26 cellular contexts compared by ENCODE assay signal in the genomic region with DNA sequence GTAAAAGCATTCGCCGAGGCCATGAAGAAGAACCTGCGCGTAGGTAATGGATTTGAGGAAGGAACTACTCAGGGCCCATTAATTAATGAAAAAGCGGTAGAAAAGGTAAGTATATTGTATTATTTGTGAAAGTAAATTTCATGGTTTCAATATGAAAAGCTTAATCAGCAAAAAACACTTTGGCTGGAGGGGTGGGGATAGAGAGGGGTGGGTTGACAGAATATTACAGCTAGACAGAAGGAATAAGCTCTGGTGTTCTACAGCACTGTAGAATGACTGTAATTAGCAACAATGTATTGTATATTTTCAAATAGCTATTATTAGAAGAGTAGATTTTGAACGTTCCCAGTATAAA. TPM values are rescaled to one million over a fixed set of nuclear protein-coding genes. Genes with fewer than 3 reads are reported as not detected.
DNase-seq lines count a peak whose midpoint lies in the region; ATAC-seq, FAIRE-seq and TF ChIP-seq lines count a peak whose summit lies in the region.
"Had no signal": no experiment of that assay in that cellular context is flagged by ENCODE, and none has a peak within 500 bp of the region (broad histone marks: within the 10 kb centered on the region; RNA-seq: fewer than 3 reads in every experiment).

No MANE protein-coding gene starts in this region.

- peaks cover 26% of the 10 kb centered on the region for H3K4me1 Mint-ChIP-seq in nephron progenitor cell
- H3K4me1 Mint-ChIP-seq in activated CD4-positive, alpha-beta memory T cell treated with anti-CD3 and anti-CD28 coated beads, Interleukin-2, amount 10 ng/mL, durations not matched to agents 7 days and 5 days, result peaks cover 5% of the 10 kb centered on the region

- no peaks in the 10 kb centered on the region for H3K27me3 ChIP-seq in K562 (ENCODE audit: control insufficient read depth in 2 of 2, insufficient read depth in 2 of 2, low read length in 2 of 2)
- H3K27me3 ChIP-seq: BE2C, sigmoid colon, upper lobe of left lung had no signal

- no peak for DNase-seq in A549 (ENCODE audit: low read depth in 1 of 2, low spot score in 1 of 2)
- DNase-seq in K562 (ENCODE audit: extremely low read depth in 1 of 4, low spot score in 3 of 4), result no peak
- no peak for DNase-seq in nephron progenitor cell
- DNase-seq in HT-29 (ENCODE audit: low spot score), result no peak
- no peak for DNase-seq in epidermal melanocyte (ENCODE audit: insufficient read length, low spot score)
- no peak for DNase-seq in GM03348 (ENCODE audit: low spot score)
- no peak for DNase-seq in activated CD4-positive, alpha-beta memory T cell treated with anti-CD3 and anti-CD28 coated beads, Interleukin-2, amount 10 ng/mL, durations not matched to agents 7 days and 5 days
- DNase-seq: activated CD4-positive, alpha-beta T cell treated with anti-CD3 and anti-CD28 coated beads, Interleukin-2, amount 50 U/mL, for 1 hour; activated CD4-positive, CD25-positive, alpha-beta regulatory T cell; activated effector memory CD4-positive, alpha-beta T cell treated with anti-CD3 and anti-CD28 coated beads, Interleukin-2, amount 50 U/mL, for 16 hours; activated T-cell treated with anti-CD3 and anti-CD28 coated beads, Interleukin-2, amount 50 U/mL, for 24 hours; aorta; BE2C; DMS 273 treated with DMSO at 0.1 percent for 48 hours; effector CD8-positive, alpha-beta T cell; psoas muscle; sigmoid colon; stimulated activated CD4-positive, alpha-beta T cell treated with anti-CD3 and anti-CD28 coated beads, Interleukin-12 subunit alpha, Interleukin-12 subunit beta, amount 100 ng/mL, for 4 hours; stimulated activated CD4-positive, alpha-beta T cell treated with anti-CD3 and anti-CD28 coated beads, Interleukin-2, amount 100 ng/mL, for 48 hours; T-helper 1 cell; upper lobe of left lung had no signal

- no peak for TF ChIP-seq CTCF in A549 (IDR thresholded peaks at IDR 0.05)
- TF ChIP-seq CTCF in K562 (IDR thresholded peaks at IDR 0.05 in 2 of 3, conservative IDR thresholded peaks at IDR 0.05 in 1 of 3; ENCODE audit: insufficient read depth in 2 of 3, low read depth in 1 of 3, low read length in 3 of 3), result no peak
- no peak for TF ChIP-seq CTCF in nephron progenitor cell (IDR thresholded peaks at IDR 0.05)

- no peak for TF ChIP-seq POLR2A in A549 (IDR thresholded peaks at IDR 0.05; ENCODE audit: low read length)
- TF ChIP-seq POLR2A in K562 (conservative IDR thresholded peaks at IDR 0.05), result no peak

- H3K4me1 ChIP-seq in A549 (no peaks in the 10 kb centered on the region), K562 (replicated peaks in 1 of 2; ENCODE audit: control insufficient read depth in 2 of 2, insufficient read depth in 2 of 2, low read length in 2 of 2) (peaks cover 4 to 8% of the 10 kb centered on the region in 2 experiments; a peak in 4 of 5 replicates)
- H3K4me1 ChIP-seq: HAP-1, psoas muscle, sigmoid colon had no signal

- TF ChIP-seq RAD21 in A549 (conservative IDR thresholded peaks at IDR 0.05 in 1 of 2, IDR thresholded peaks at IDR 0.05 in 1 of 2) (no peak), K562 (CRISPR knock-in tag; conservative IDR thresholded peaks at IDR 0.05 in 1 of 2, IDR thresholded peaks at IDR 0.05 in 1 of 2) (no peak)

- no peak overlapping the region for H3K4me3 Mint-ChIP-seq in nephron progenitor cell
- H3K4me3 Mint-ChIP-seq in activated CD4-positive, alpha-beta memory T cell treated with anti-CD3 and anti-CD28 coated beads, Interleukin-2, amount 10 ng/mL, durations not matched to agents 7 days and 5 days, result no peak overlapping the region
- H3K4me3 Mint-ChIP-seq: activated naive CD8-positive, alpha-beta T cell; activated T-cell treated with anti-CD3 and anti-CD28 coated beads, Interleukin-2, amount 50 U/mL, for 24 hours had no signal

- peak overlapping the region; percentile 88 for H2AFZ ChIP-seq in K562 (ENCODE audit: low read depth, low read length)

- H3K4me3 ChIP-seq in A549 (no peak overlapping the region), K562 (no peak overlapping the region)
- H3K4me3 ChIP-seq: coronary artery, HAP-1, psoas muscle, sigmoid colon, upper lobe of left lung had no signal

- peaks cover 6% of the 10 kb centered on the region for H3K27me3 Mint-ChIP-seq in nephron progenitor cell (ENCODE audit: low read depth, poor library complexity)
- no peaks in the 10 kb centered on the region for H3K27me3 Mint-ChIP-seq in activated CD4-positive, alpha-beta memory T cell treated with anti-CD3 and anti-CD28 coated beads, Interleukin-2, amount 10 ng/mL, durations not matched to agents 7 days and 5 days
- H3K27me3 Mint-ChIP-seq: activated naive CD8-positive, alpha-beta T cell; activated T-cell treated with anti-CD3 and anti-CD28 coated beads, Interleukin-2, amount 50 U/mL, for 24 hours had no signal

- FAIRE-seq in A549 (lab: Jason Lieb, UNC) (no peak), K562 (lab: Jason Lieb, UNC) (no peak)

- in situ Hi-C loops in K562 (cut with MboI), result no loop called here

- H3K4me2 ChIP-seq in A549, result no peak overlapping the region
- peak overlapping the region; percentile 44; the same call in 1 of the 2 replicates for H3K4me2 ChIP-seq in K562 (ENCODE audit: insufficient read depth, low read length)

- no TSS peak for BruUV-seq in K562 (replicated peaks; lab: Mats Ljungman, UMichigan)

- no peak for ATAC-seq in A549
- ATAC-seq in K562, result no peak
- ATAC-seq: left lobe of liver, psoas muscle had no signal

- WGBS in A549 (ENCODE audit: missing lambda C conversion rate), result 96% methylated on average over 6 of the region's 6 CpGs
- WGBS in K562 (ENCODE audit: insufficient coverage, low coverage, missing lambda C conversion rate), result 84% methylated on average over 6 of the region's 6 CpGs

- intact Hi-C loops in K562 (cut with micrococcal nuclease), result loop anchor here (5.0 kb wide), 1 partner anchor 470 kb away; no protein-coding TSS in a partner anchor

- peak overlapping the region; percentile 94 for H3K27ac Mint-ChIP-seq in nephron progenitor cell
- no peak overlapping the region for H3K27ac Mint-ChIP-seq in activated CD4-positive, alpha-beta memory T cell treated with anti-CD3 and anti-CD28 coated beads, Interleukin-2, amount 10 ng/mL, durations not matched to agents 7 days and 5 days
- H3K27ac Mint-ChIP-seq: activated naive CD8-positive, alpha-beta T cell; activated T-cell treated with anti-CD3 and anti-CD28 coated beads, Interleukin-2, amount 50 U/mL, for 24 hours had no signal

- no peaks in the 10 kb centered on the region for H4K20me1 ChIP-seq in K562 (replicated peaks; ENCODE audit: control insufficient read depth, insufficient read depth, low read length)

- H3K79me2 ChIP-seq in K562 (ENCODE audit: control insufficient read depth, insufficient read depth, low read length), result no peaks in the 10 kb centered on the region

- H3K36me3 ChIP-seq in KOPT-K1 (ENCODE audit: insufficient read depth, low read length), result peaks cover 2% of the 10 kb centered on the region; the same call in 1 of the 2 replicates
- no peaks in the 10 kb centered on the region for H3K36me3 ChIP-seq in K562 (ENCODE audit: control insufficient read depth, insufficient read depth, low read length)
- H3K36me3 ChIP-seq: BE2C, HAP-1, upper lobe of left lung had no signal

- POLR2A ChIA-PET in A549 (lab: Yijun Ruan, JAX) (interaction anchor here (0.7 kb wide), 1 partner anchor 99 kb away, joined by 3 read pairs; no protein-coding TSS in a partner anchor), K562 (lab: Yijun Ruan, JAX) (interaction anchor here (0.8 to 2.9 kb wide), 5 partner anchors 13 to 252 kb away, joined by 3 to 9 read pairs (median 4); a partner anchor contains a TSS)
- POLR2A ChIA-PET in activated CD4-positive, alpha-beta memory T cell treated with anti-CD3 and anti-CD28 coated beads, Interleukin-2, amount 10 ng/mL, durations not matched to agents 7 days and 5 days (lab: Charles Lee), result no interaction called here

- no peaks in the 10 kb centered on the region for H3K9me3 ChIP-seq in A549
- no peaks in the 10 kb centered on the region for H3K9me3 ChIP-seq in KOPT-K1 (ENCODE audit: insufficient read depth, low read length, poor library complexity, severe bottlenecking)
- no peaks in the 10 kb centered on the region for H3K9me3 ChIP-seq in K562 (replicated peaks; ENCODE audit: control insufficient read depth, insufficient read depth, low read depth, low read length)
- H3K9me3 ChIP-seq: BE2C, HAP-1, psoas muscle, sigmoid colon, upper lobe of left lung had no signal

- no peak overlapping the region for H3K27ac ChIP-seq in A549
- H3K27ac ChIP-seq in KOPT-K1 (ENCODE audit: low read depth, low read length, poor library complexity, severe bottlenecking), result peak overlapping the region; percentile 67
- H3K27ac ChIP-seq in K562 (ENCODE audit: extremely low read depth, low read depth, low read length), result peak overlapping the region; percentile 59; the same call in 1 of the 3 replicates
- H3K27ac ChIP-seq: coronary artery, psoas muscle, sigmoid colon, upper lobe of left lung had no signal

- TF ChIP-seq EP300 in A549 (IDR thresholded peaks at IDR 0.05) (no peak), K562 (IDR thresholded peaks at IDR 0.05; ENCODE audit: low read length) (no peak)

- no peak overlapping the region for H3K9ac ChIP-seq in K562 (ENCODE audit: insufficient read depth in 1 of 2, low read depth in 2 of 2, low read length in 2 of 2)

- no peaks in the 10 kb centered on the region for H3K9me3 Mint-ChIP-seq in nephron progenitor cell
- H3K9me3 Mint-ChIP-seq in activated CD4-positive, alpha-beta memory T cell treated with anti-CD3 and anti-CD28 coated beads, Interleukin-2, amount 10 ng/mL, durations not matched to agents 7 days and 5 days, result no peaks in the 10 kb centered on the region
- H3K9me3 Mint-ChIP-seq: activated T-cell treated with anti-CD3 and anti-CD28 coated beads, Interleukin-2, amount 50 U/mL, for 24 hours had no signal

- H3K9me1 ChIP-seq in K562 (ENCODE audit: control insufficient read depth, insufficient read depth, low read length), result no peaks in the 10 kb centered on the region

- H3K36me3 Mint-ChIP-seq in nephron progenitor cell (ENCODE audit: low read depth), result peaks cover 10% of the 10 kb centered on the region
- no peaks in the 10 kb centered on the region for H3K36me3 Mint-ChIP-seq in activated CD4-positive, alpha-beta memory T cell treated with anti-CD3 and anti-CD28 coated beads, Interleukin-2, amount 10 ng/mL, durations not matched to agents 7 days and 5 days (ENCODE audit: low read depth)

- CTCF ChIA-PET in A549 (lab: Yijun Ruan, JAX) (interaction anchor here (0.6 to 5.0 kb wide), 5 partner anchors 11 to 1003 kb away, joined by 3 to 33 read pairs (median 13); a partner anchor contains a TSS), K562 (lab: Yijun Ruan, JAX; ENCODE audit: low intra/inter-chr PET ratio) (no interaction called here)
- CTCF ChIA-PET in activated CD4-positive, alpha-beta memory T cell treated with anti-CD3 and anti-CD28 coated beads, Interleukin-2, amount 10 ng/mL, durations not matched to agents 7 days and 5 days (lab: Charles Lee), result interaction anchor here (0.8 to 1.4 kb wide), 5 partner anchors 12 to 61 kb away, joined by 3 to 5 read pairs (median 4); no protein-coding TSS in a partner anchor

RNA-seq across cellular contexts. Expression of a gene that starts 28.0 kb away (rescaled TPM):
- polyA plus RNA-seq in A549 (2011; rRNA removed) (8.8 and 10.9 TPM in 2 replicates), A549 (2017; fragmentation: RNase III; extraction: RNeasy Plus Mini Kit Qiagen cat#74134 plus additional on column Dnase treatment) (6.9 to 7.2 TPM (median 7.1 TPM) in 3 replicates), K562 (2011; rRNA removed) (5.2 and 9.5 TPM in 2 replicates), K562 (2014; fragmentation: Illumina TruSeq; extraction: Trizol) (14.4 and 16.1 TPM in 2 replicates), K562 (2014; fragmentation: Nextera tagmentation; extraction: Ambion mirVana) (1 to 10 TPM; 2.2 to 3.4 TPM), K562 (2014; rRNA removed) (12.7 and 12.8 TPM in 2 replicates)
- 3.0 and 4.0 TPM in 2 replicates for polyA plus RNA-seq in A549 (2012; cell fraction: cytosol; rRNA removed)
- polyA plus RNA-seq in A549 (2012; cell fraction: nucleus; rRNA removed), result 4.2 and 4.3 TPM in 2 replicates
- 7.4 and 8.5 TPM in 2 replicates for polyA minus RNA-seq in A549 (2011; rRNA and poly(A)+ RNA removed)
- total RNA-seq in K562 (2011; cell fraction: chromatin; rRNA removed; ENCODE audit: low replicate concordance), result 7.0 and 9.4 TPM in 2 replicates
- total RNA-seq in K562 (2011; cell fraction: nucleolus; rRNA removed), result 4.2 and 5.3 TPM in 2 replicates
- total RNA-seq in K562 (2011; cell fraction: nucleoplasm; rRNA removed), result 9.3 and 9.6 TPM in 2 replicates
- total RNA-seq in K562 (2014; rRNA removed) (8.6 and 12.0 TPM in 2 replicates), K562 (2014; rRNA removed; fragmentation: Illumina TruSeq; extraction: Trizol) (8.9 and 9.9 TPM in 2 replicates), K562 (2015; rRNA removed; fragmentation: Illumina TruSeq; extraction: Trizol) (11.4 and 11.9 TPM in 2 replicates), K562 (2021) (19.7 and 20.5 TPM in 2 replicates)
- polyA plus RNA-seq in K562 (2011; cell fraction: cytosol; rRNA removed), result 3.3 and 6.7 TPM in 2 replicates
- 5.2 and 8.1 TPM in 2 replicates for polyA plus RNA-seq in K562 (2011; cell fraction: nucleus; rRNA removed)
- 15.6 and 20.1 TPM in 2 replicates for polyA plus RNA-seq in K562 (2012)
- polyA minus RNA-seq in K562 (2011; rRNA and poly(A)+ RNA removed), result 5.8 and 10.9 TPM in 2 replicates
- 6.6 and 10.3 TPM in 2 replicates for polyA minus RNA-seq in K562 (2011; cell fraction: cytosol; rRNA and poly(A)+ RNA removed)
- polyA minus RNA-seq in K562 (2011; cell fraction: nucleus; rRNA and poly(A)+ RNA removed), result 2.3 and 2.6 TPM in 2 replicates
- total RNA-seq in HT-29 (2014; rRNA removed; shearing (Covaris generic)), result 2.3 and 3.8 TPM in 2 replicates
- 1 to 10 TPM; 2.5 to 3.7 TPM for total RNA-seq in activated CD4-positive, alpha-beta memory T cell treated with anti-CD3 and anti-CD28 coated beads, Interleukin-2, amount 10 ng/mL, durations not matched to agents 7 days and 5 days

RNA-seq across cellular contexts. Expression of a gene that starts 33.4 kb away (rescaled TPM):
- polyA plus RNA-seq in A549 (2011; rRNA removed), result 2.6 and 3.2 TPM in 2 replicates
- 0.86 and 1.0 TPM in 2 replicates for polyA plus RNA-seq in A549 (2012; cell fraction: cytosol; rRNA removed)
- 1.3 and 1.8 TPM in 2 replicates for polyA plus RNA-seq in A549 (2012; cell fraction: nucleus; rRNA removed)
- 1.2 to 1.6 TPM (median 1.3 TPM) in 3 replicates for polyA plus RNA-seq in A549 (2017; fragmentation: RNase III; extraction: RNeasy Plus Mini Kit Qiagen cat#74134 plus additional on column Dnase treatment)
- polyA minus RNA-seq in A549 (2011; rRNA and poly(A)+ RNA removed), result 2.5 and 3.1 TPM in 2 replicates
- total RNA-seq in K562 (2011; cell fraction: chromatin; rRNA removed; ENCODE audit: low replicate concordance), result 4.4 and 5.7 TPM in 2 replicates
- 1.3 and 1.8 TPM in 2 replicates for total RNA-seq in K562 (2011; cell fraction: nucleolus; rRNA removed)
- total RNA-seq in K562 (2011; cell fraction: nucleoplasm; rRNA removed), result 3.4 and 5.0 TPM in 2 replicates
- total RNA-seq in K562 (2014; rRNA removed), result 1.0 and 1.5 TPM in 2 replicates
- 0.76 and 0.89 TPM in 2 replicates for total RNA-seq in K562 (2014; rRNA removed; fragmentation: Illumina TruSeq; extraction: Trizol)
- 1.0 and 1.3 TPM in 2 replicates for total RNA-seq in K562 (2015; rRNA removed; fragmentation: Illumina TruSeq; extraction: Trizol)
- total RNA-seq in K562 (2021), result 0.96 and 1.2 TPM in 2 replicates
- polyA plus RNA-seq in K562 (2011; rRNA removed), result 0.30 and 0.86 TPM in 2 replicates
- polyA plus RNA-seq in K562 (2011; cell fraction: cytosol; rRNA removed), result 0.25 and 0.45 TPM in 2 replicates
- polyA plus RNA-seq in K562 (2011; cell fraction: nucleus; rRNA removed), result 0.77 and 1.1 TPM in 2 replicates
- polyA plus RNA-seq in K562 (2012), result 0.79 and 0.83 TPM in 2 replicates
- polyA plus RNA-seq in K562 (2014; fragmentation: Illumina TruSeq; extraction: Trizol), result 0.46 and 0.82 TPM in 2 replicates
- polyA plus RNA-seq in K562 (2014; fragmentation: Nextera tagmentation; extraction: Ambion mirVana), result under 1 TPM; 0.11 to 0.13 TPM
- polyA plus RNA-seq in K562 (2014; rRNA removed), result 0.26 and 0.57 TPM in 2 replicates
- polyA minus RNA-seq in K562 (2011; rRNA and poly(A)+ RNA removed), result 0.78 and 1.2 TPM in 2 replicates
- 0.36 and 0.95 TPM in 2 replicates for polyA minus RNA-seq in K562 (2011; cell fraction: cytosol; rRNA and poly(A)+ RNA removed)
- polyA minus RNA-seq in K562 (2011; cell fraction: nucleus; rRNA and poly(A)+ RNA removed), result 1.1 and 1.2 TPM in 2 replicates
- total RNA-seq in HT-29 (2014; rRNA removed; shearing (Covaris generic)), result 0.10 and 0.26 TPM in 2 replicates
- total RNA-seq in activated CD4-positive, alpha-beta memory T cell treated with anti-CD3 and anti-CD28 coated beads, Interleukin-2, amount 10 ng/mL, durations not matched to agents 7 days and 5 days, result under 1 TPM; 0.18 to 0.20 TPM

Comparison
In these comparisons a context has a peak if more than half of its experiments do, and no peak if none do; other contexts are left out.
1. H3K27ac ChIP-seq: peak in KOPT-K1 (single experiment) and K562 (single experiment); none in A549 (0 of 2).